Comparison of ENCODE assay signal across 3 cellular contexts in the genomic region with DNA sequence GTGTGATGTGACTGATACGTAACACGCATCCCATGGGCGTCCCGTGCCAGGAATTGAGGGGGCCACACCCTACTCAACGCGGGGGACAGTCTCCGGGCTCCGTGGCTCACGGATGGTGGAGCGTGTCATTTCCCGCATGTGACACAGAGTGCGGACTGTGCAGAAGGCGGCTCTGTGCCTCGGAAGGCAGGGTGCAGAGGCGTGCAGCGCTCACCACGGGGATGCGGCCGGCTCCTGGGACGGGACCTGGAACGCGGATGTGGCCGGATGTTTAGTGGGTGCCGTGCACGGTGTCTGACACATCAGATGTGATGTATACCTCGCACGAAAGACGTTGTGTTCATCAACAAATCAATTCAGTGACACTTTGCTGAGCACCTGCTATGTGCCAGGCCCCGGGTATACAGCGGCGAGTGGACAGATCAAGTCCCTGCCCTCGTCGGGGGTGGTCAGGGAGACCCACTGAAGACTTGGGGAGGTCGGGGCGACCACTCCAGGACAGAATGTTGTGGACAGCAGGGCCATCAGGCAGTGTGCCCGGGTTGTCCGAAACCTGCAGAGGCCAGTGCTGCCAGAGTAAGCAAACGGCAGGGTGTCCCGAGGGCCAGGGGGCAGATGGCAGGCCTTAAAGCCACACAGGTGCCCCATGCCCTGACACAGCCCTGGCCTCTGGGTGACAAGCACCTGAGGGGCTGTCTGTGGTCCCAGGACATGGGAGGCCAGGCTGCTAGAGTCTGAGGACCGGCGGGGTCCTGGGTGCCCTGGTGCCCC.
TF ChIP-seq lines count a peak whose summit lies in the region.

No MANE protein-coding gene starts in this region.

TF ChIP-seq in HepG2, 621 proteins besides CTCF, POLR2A, EP300 and RAD21 (continues in another document):
- TF ChIP-seq, protein P1, sequence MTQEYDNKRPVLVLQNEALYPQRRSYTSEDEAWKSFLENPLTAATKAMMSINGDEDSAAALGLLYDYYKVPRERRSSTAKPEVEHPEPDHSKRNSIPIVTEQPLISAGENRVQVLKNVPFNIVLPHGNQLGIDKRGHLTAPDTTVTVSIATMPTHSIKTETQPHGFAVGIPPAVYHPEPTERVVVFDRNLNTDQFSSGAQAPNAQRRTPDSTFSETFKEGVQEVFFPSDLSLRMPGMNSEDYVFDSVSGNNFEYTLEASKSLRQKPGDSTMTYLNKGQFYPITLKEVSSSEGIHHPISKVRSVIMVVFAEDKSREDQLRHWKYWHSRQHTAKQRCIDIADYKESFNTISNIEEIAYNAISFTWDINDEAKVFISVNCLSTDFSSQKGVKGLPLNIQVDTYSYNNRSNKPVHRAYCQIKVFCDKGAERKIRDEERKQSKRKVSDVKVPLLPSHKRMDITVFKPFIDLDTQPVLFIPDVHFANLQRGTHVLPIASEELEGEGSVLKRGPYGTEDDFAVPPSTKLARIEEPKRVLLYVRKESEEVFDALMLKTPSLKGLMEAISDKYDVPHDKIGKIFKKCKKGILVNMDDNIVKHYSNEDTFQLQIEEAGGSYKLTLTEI (CRISPR knock-in tag; conservative IDR thresholded peaks at IDR 0.05) = no peak
- TF ChIP-seq, protein P2, sequence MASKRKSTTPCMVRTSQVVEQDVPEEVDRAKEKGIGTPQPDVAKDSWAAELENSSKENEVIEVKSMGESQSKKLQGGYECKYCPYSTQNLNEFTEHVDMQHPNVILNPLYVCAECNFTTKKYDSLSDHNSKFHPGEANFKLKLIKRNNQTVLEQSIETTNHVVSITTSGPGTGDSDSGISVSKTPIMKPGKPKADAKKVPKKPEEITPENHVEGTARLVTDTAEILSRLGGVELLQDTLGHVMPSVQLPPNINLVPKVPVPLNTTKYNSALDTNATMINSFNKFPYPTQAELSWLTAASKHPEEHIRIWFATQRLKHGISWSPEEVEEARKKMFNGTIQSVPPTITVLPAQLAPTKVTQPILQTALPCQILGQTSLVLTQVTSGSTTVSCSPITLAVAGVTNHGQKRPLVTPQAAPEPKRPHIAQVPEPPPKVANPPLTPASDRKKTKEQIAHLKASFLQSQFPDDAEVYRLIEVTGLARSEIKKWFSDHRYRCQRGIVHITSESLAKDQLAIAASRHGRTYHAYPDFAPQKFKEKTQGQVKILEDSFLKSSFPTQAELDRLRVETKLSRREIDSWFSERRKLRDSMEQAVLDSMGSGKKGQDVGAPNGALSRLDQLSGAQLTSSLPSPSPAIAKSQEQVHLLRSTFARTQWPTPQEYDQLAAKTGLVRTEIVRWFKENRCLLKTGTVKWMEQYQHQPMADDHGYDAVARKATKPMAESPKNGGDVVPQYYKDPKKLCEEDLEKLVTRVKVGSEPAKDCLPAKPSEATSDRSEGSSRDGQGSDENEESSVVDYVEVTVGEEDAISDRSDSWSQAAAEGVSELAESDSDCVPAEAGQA (IDR thresholded peaks at IDR 0.05; ENCODE audit: low read depth) = no peak
- TF ChIP-seq, protein P2 (CRISPR knock-in tag; IDR thresholded peaks at IDR 0.05; ENCODE audit: borderline replicate concordance) = no peak

TF ChIP-seq in K562, 482 proteins besides CTCF, POLR2A, EP300 and RAD21:
- TF ChIP-seq ELF4 (CRISPR knock-in tag; IDR thresholded peaks at IDR 0.05) = no peak
- TF ChIP-seq LARP7 (IDR thresholded peaks at IDR 0.05) = no peak
- TF ChIP-seq, protein P3, sequence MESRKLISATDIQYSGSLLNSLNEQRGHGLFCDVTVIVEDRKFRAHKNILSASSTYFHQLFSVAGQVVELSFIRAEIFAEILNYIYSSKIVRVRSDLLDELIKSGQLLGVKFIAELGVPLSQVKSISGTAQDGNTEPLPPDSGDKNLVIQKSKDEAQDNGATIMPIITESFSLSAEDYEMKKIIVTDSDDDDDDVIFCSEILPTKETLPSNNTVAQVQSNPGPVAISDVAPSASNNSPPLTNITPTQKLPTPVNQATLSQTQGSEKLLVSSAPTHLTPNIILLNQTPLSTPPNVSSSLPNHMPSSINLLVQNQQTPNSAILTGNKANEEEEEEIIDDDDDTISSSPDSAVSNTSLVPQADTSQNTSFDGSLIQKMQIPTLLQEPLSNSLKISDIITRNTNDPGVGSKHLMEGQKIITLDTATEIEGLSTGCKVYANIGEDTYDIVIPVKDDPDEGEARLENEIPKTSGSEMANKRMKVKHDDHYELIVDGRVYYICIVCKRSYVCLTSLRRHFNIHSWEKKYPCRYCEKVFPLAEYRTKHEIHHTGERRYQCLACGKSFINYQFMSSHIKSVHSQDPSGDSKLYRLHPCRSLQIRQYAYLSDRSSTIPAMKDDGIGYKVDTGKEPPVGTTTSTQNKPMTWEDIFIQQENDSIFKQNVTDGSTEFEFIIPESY (CRISPR knock-in tag; IDR thresholded peaks at IDR 0.05) = 0 out of 2 replicates have a peak, but pooled peaks have one; percentile 14

TF ChIP-seq in WTC11, 78 proteins besides CTCF, POLR2A, EP300 and RAD21 (continues in another document):
- TF ChIP-seq ZNF416 (CRISPR knock-in tag; IDR thresholded peaks at IDR 0.05) (no peak), ZNF423 (CRISPR knock-in tag; IDR thresholded peaks at IDR 0.05) (no peak), ZNF219 (CRISPR knock-in tag; IDR thresholded peaks at IDR 0.05; ENCODE audit: borderline replicate concordance) (no peak), FOXJ3 (CRISPR knock-in tag; IDR thresholded peaks at IDR 0.05; ENCODE audit: borderline replicate concordance) (no peak), FOXP4 (CRISPR knock-in tag; IDR thresholded peaks at IDR 0.05) (no peak), RELA (CRISPR knock-in tag; IDR thresholded peaks at IDR 0.05; ENCODE audit: borderline replicate concordance) (no peak), TEAD4 (CRISPR knock-in tag; IDR thresholded peaks at IDR 0.05) (no peak), ESRRA (CRISPR knock-in tag; IDR thresholded peaks at IDR 0.05; ENCODE audit: borderline replicate concordance) (no peak), SOX15 (CRISPR knock-in tag; IDR thresholded peaks at IDR 0.05) (no peak), NR2C2 (CRISPR knock-in tag; IDR thresholded peaks at IDR 0.05) (no peak), ATF6 (CRISPR knock-in tag; IDR thresholded peaks at IDR 0.05) (no peak), ZNF138 (CRISPR knock-in tag; conservative IDR thresholded peaks at IDR 0.05) (no peak), TP53 (CRISPR knock-in tag; IDR thresholded peaks at IDR 0.05) (no peak)
- TF ChIP-seq, protein P4, sequence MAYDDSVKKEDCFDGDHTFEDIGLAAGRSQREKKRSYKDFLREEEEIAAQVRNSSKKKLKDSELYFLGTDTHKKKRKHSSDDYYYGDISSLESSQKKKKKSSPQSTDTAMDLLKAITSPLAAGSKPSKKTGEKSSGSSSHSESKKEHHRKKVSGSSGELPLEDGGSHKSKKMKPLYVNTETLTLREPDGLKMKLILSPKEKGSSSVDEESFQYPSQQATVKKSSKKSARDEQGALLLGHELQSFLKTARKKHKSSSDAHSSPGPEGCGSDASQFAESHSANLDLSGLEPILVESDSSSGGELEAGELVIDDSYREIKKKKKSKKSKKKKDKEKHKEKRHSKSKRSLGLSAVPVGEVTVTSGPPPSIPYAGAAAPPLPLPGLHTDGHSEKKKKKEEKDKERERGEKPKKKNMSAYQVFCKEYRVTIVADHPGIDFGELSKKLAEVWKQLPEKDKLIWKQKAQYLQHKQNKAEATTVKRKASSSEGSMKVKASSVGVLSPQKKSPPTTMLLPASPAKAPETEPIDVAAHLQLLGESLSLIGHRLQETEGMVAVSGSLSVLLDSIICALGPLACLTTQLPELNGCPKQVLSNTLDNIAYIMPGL (CRISPR knock-in tag; IDR thresholded peaks at IDR 0.05) = no peak
- TF ChIP-seq, protein P5, sequence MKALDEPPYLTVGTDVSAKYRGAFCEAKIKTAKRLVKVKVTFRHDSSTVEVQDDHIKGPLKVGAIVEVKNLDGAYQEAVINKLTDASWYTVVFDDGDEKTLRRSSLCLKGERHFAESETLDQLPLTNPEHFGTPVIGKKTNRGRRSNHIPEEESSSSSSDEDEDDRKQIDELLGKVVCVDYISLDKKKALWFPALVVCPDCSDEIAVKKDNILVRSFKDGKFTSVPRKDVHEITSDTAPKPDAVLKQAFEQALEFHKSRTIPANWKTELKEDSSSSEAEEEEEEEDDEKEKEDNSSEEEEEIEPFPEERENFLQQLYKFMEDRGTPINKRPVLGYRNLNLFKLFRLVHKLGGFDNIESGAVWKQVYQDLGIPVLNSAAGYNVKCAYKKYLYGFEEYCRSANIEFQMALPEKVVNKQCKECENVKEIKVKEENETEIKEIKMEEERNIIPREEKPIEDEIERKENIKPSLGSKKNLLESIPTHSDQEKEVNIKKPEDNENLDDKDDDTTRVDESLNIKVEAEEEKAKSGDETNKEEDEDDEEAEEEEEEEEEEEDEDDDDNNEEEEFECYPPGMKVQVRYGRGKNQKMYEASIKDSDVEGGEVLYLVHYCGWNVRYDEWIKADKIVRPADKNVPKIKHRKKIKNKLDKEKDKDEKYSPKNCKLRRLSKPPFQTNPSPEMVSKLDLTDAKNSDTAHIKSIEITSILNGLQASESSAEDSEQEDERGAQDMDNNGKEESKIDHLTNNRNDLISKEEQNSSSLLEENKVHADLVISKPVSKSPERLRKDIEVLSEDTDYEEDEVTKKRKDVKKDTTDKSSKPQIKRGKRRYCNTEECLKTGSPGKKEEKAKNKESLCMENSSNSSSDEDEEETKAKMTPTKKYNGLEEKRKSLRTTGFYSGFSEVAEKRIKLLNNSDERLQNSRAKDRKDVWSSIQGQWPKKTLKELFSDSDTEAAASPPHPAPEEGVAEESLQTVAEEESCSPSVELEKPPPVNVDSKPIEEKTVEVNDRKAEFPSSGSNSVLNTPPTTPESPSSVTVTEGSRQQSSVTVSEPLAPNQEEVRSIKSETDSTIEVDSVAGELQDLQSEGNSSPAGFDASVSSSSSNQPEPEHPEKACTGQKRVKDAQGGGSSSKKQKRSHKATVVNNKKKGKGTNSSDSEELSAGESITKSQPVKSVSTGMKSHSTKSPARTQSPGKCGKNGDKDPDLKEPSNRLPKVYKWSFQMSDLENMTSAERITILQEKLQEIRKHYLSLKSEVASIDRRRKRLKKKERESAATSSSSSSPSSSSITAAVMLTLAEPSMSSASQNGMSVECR (CRISPR knock-in tag; IDR thresholded peaks at IDR 0.05; ENCODE audit: borderline replicate concordance) = no peak
- TF ChIP-seq, protein P6, sequence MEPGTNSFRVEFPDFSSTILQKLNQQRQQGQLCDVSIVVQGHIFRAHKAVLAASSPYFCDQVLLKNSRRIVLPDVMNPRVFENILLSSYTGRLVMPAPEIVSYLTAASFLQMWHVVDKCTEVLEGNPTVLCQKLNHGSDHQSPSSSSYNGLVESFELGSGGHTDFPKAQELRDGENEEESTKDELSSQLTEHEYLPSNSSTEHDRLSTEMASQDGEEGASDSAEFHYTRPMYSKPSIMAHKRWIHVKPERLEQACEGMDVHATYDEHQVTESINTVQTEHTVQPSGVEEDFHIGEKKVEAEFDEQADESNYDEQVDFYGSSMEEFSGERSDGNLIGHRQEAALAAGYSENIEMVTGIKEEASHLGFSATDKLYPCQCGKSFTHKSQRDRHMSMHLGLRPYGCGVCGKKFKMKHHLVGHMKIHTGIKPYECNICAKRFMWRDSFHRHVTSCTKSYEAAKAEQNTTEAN (CRISPR knock-in tag; IDR thresholded peaks at IDR 0.05) = no peak
